Comparison of ENCODE assay signal across 29 cellular contexts in the genomic region with DNA sequence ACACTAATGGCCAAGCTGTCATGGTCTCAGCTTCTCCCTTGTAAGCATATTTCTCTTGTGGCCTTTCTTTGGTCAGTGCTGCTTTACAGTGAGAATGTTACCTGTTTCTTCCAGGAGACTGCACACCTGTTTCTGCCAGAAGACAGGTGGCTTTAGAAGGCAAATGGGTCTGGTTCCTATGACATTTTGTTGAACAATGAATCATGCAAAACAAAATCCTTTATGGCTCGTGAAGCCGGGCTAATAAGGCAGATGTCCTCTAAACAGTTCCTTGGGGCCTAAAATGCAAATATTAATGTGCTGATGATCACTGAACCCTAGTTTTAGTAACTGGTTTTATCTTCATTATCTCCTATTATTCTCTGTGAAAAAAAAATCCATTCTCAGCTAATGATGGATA.
"Had no signal": no experiment of that assay in that cellular context is flagged by ENCODE, and none has a peak within 500 bp of the region (broad histone marks: within the 10 kb centered on the region; RNA-seq: fewer than 3 reads in every experiment).

No MANE protein-coding gene starts in this region.

- H3K27ac ChIP-seq: left lung, lower lobe of right lung, pancreas, prostate gland, skin epidermis, stomach, suprapubic skin, thoracic aorta, tibial artery, uterus had no signal

- ATAC-seq: left colon; left lung; lower lobe of right lung; naive thymus-derived CD8-positive, alpha-beta T cell; right cardiac atrium; sciatic nerve; stimulated activated naive B cell treated with anti-CD40 and anti-IgM and Interleukin-4, amounts not matched to agents 10 μg/mL and 1 μg/mL and 100 μg/mL, for 72 hours; stimulated activated naive CD8-positive, alpha-beta T cell treated with anti-CD3 and anti-CD28 coated beads, Interleukin-15, Interleukin-2, amounts not matched to agents 100 U/mL and 50 U/mL, for 24 hours had no signal

- DNase-seq: hypothalamus; immature natural killer cell; kidney; left colon; left lung; lower lobe of right lung; mammary epithelial cell; mesenchymal stem cell; naive thymus-derived CD8-positive, alpha-beta T cell; nucleus accumbens; pancreas; posterior cingulate gyrus; retina; right cardiac atrium; stimulated activated CD4-positive, alpha-beta T cell treated with anti-CD3 and anti-CD28 coated beads, Interleukin-12 subunit alpha, Interleukin-12 subunit beta, amount 100 ng/mL, for 4 hours; stimulated activated CD4-positive, alpha-beta T cell treated with anti-CD3 and anti-CD28 coated beads, Interleukin-15, amount 100 ng/mL, for 24 hours; stimulated activated CD4-positive, alpha-beta T cell treated with anti-CD3 and anti-CD28 coated beads, Interleukin-2, amount 100 ng/mL, for 24 hours; stimulated activated CD4-positive, alpha-beta T cell treated with anti-CD3 and anti-CD28 coated beads, Interleukin-4, amount 100 ng/mL, for 1 hour; stimulated activated naive B cell treated with anti-CD40 and anti-IgM and Interleukin-4, amounts not matched to agents 10 μg/mL and 1 μg/mL and 100 μg/mL, for 72 hours; stimulated activated naive CD8-positive, alpha-beta T cell treated with anti-CD3 and anti-CD28 coated beads, Interleukin-15, Interleukin-2, amounts not matched to agents 100 U/mL and 50 U/mL, for 24 hours; stomach; tibial artery; trophoblast cell; uterus had no signal

- H3K4me3 ChIP-seq: left lung, lower lobe of right lung, pancreas, prostate gland, skin epidermis, stomach, suprapubic skin, thoracic aorta, tibial artery, uterus had no signal

- H3K27me3 ChIP-seq: left lung, pancreas, stomach, suprapubic skin, tibial artery, uterus had no signal

- H3K36me3 ChIP-seq: left lung, lower lobe of right lung, pancreas, prostate gland, stomach, suprapubic skin, thoracic aorta, tibial artery, uterus had no signal

- H3K4me1 ChIP-seq: left lung, lower lobe of right lung, prostate gland, stomach, suprapubic skin, tibial artery, uterus had no signal

- H3K9me3 ChIP-seq: left lung, lower lobe of right lung, pancreas, prostate gland, stomach, suprapubic skin, thoracic aorta, tibial artery, uterus had no signal
